1 cellular context compared by ENCODE assay signal in genomic region chr20:49496043-49496442, GRCh38.
TF ChIP-seq lines count a peak whose summit lies in the region.

No MANE protein-coding gene starts in this region.

TF ChIP-seq in HepG2, 621 proteins besides CTCF, POLR2A, EP300 and RAD21:
- 0 out of 2 replicates have a peak, but pooled peaks have one; percentile 11 for TF ChIP-seq IKZF1 (IDR thresholded peaks at IDR 0.05)
- TF ChIP-seq ZNF20 (CRISPR knock-in tag; IDR thresholded peaks at IDR 0.05): no peak
TF ChIP-seq in HepG2: peak in this region for 1.
